ENCODE assay signal across 28 cellular contexts in genomic region chr1:59846895-59847282, GRCh38. TPM values are rescaled to one million over a fixed set of nuclear protein-coding genes. Genes with fewer than 3 reads are reported as not detected.
"Had no signal": no experiment of that assay in that cellular context is flagged by ENCODE, and none has a peak within 500 bp of the region (broad histone marks: within the 10 kb centered on the region; RNA-seq: fewer than 3 reads in every experiment).

No MANE protein-coding gene starts in this region.

- H3K9me3 ChIP-seq: colonic mucosa, esophagus muscularis mucosa, gastrocnemius medialis, gastroesophageal sphincter, heart left ventricle had no signal

- DNase-seq: colonic mucosa; cortex of kidney; dermis blood vessel endothelial cell; dorsolateral prefrontal cortex; effector CD4-positive, alpha-beta T cell; effector CD8-positive, alpha-beta T cell; effector memory CD4-positive, alpha-beta T cell; effector memory CD8-positive, alpha-beta T cell; endodermal cell; erythroblast; foreskin fibroblast; foreskin keratinocyte; foreskin melanocyte; gastrocnemius medialis; glutamatergic neuron; head of caudate nucleus; heart left ventricle; heart right ventricle had no signal

- H3K27me3 Mint-ChIP-seq: dendritic cell treated with granulocyte-macrophage colony-stimulating factor and Interleukin-4, amounts not matched to agents 40 ng/mL and 50 ng/mL, for 4 days; effector memory CD8-positive, alpha-beta T cell had no signal

- ATAC-seq: effector memory CD8-positive, alpha-beta T cell; esophagus mucosa; foreskin keratinocyte; gastrocnemius medialis; gastroesophageal sphincter; heart left ventricle; heart right ventricle had no signal

- H3K4me1 ChIP-seq: colonic mucosa, esophagus muscularis mucosa, foreskin keratinocyte, gastrocnemius medialis, gastroesophageal sphincter, heart left ventricle, heart right ventricle had no signal

- H3K36me3 ChIP-seq: colonic mucosa, esophagus muscularis mucosa, gastrocnemius medialis, gastroesophageal sphincter, heart left ventricle, heart right ventricle had no signal

- H3K9me3 Mint-ChIP-seq: dendritic cell treated with granulocyte-macrophage colony-stimulating factor and Interleukin-4, amounts not matched to agents 40 ng/mL and 50 ng/mL, for 4 days; effector memory CD8-positive, alpha-beta T cell; endodermal cell had no signal

- H3K27me3 ChIP-seq: colonic mucosa, dorsolateral prefrontal cortex, esophagus muscularis mucosa, foreskin keratinocyte, gastrocnemius medialis, gastroesophageal sphincter, heart left ventricle, heart right ventricle, hepatocyte had no signal

- H3K4me3 Mint-ChIP-seq: dendritic cell treated with granulocyte-macrophage colony-stimulating factor and Interleukin-4, amounts not matched to agents 40 ng/mL and 50 ng/mL, for 4 days; effector memory CD8-positive, alpha-beta T cell; endodermal cell had no signal

- H3K27ac ChIP-seq: colonic mucosa, coronary artery, dorsolateral prefrontal cortex, epithelial cell of prostate, esophagus muscularis mucosa, foreskin keratinocyte, gastrocnemius medialis, gastroesophageal sphincter, heart left ventricle, heart right ventricle, hepatocyte had no signal

- H3K4me1 Mint-ChIP-seq: endodermal cell had no signal

- H3K27ac Mint-ChIP-seq: dendritic cell treated with granulocyte-macrophage colony-stimulating factor and Interleukin-4, amounts not matched to agents 40 ng/mL and 50 ng/mL, for 4 days; effector memory CD8-positive, alpha-beta T cell; endodermal cell had no signal

- H3K4me3 ChIP-seq: colonic mucosa, coronary artery, dorsolateral prefrontal cortex, esophagus muscularis mucosa, gastrocnemius medialis, gastroesophageal sphincter, heart left ventricle, heart right ventricle, hepatocyte had no signal

- FAIRE-seq: endothelial cell of umbilical vein had no signal

RNA-seq across cellular contexts. Expression of gene HOOK1, which starts 32.1 kb away (rescaled TPM):
- total RNA-seq: endothelial cell of umbilical vein, fibroblast of villous mesenchyme had no signal
- polyA plus RNA-seq: endothelial cell of umbilical vein, fibroblast of lung had no signal
